Comparison of ENCODE assay signal across 1 cellular context in genomic region chr6:116672306-116672705, GRCh38.
TF ChIP-seq lines count a peak whose summit lies in the region.

No MANE protein-coding gene starts in this region.

TF ChIP-seq in HepG2, 621 proteins besides CTCF, POLR2A, EP300 and RAD21:
- TF ChIP-seq ZNF430 (CRISPR knock-in tag; IDR thresholded peaks at IDR 0.05) (no peak), ETV5 (CRISPR knock-in tag; IDR thresholded peaks at IDR 0.05; ENCODE audit: borderline replicate concordance) (no peak), ZNF619 (CRISPR knock-in tag; IDR thresholded peaks at IDR 0.05) (no peak), ZFY (CRISPR knock-in tag; IDR thresholded peaks at IDR 0.05) (no peak), AKNA (CRISPR knock-in tag; IDR thresholded peaks at IDR 0.05; ENCODE audit: borderline replicate concordance) (no peak), NRL (CRISPR knock-in tag; IDR thresholded peaks at IDR 0.05; ENCODE audit: borderline replicate concordance) (no peak), ZNF784 (CRISPR knock-in tag; IDR thresholded peaks at IDR 0.05; ENCODE audit: borderline replicate concordance) (no peak), ATRX (CRISPR knock-in tag; IDR thresholded peaks at IDR 0.05; ENCODE audit: borderline replicate concordance) (no peak), MTA3 (CRISPR knock-in tag; IDR thresholded peaks at IDR 0.05) (no peak), MYNN (CRISPR knock-in tag; IDR thresholded peaks at IDR 0.05; ENCODE audit: low read depth) (no peak), ZNF781 (CRISPR knock-in tag; IDR thresholded peaks at IDR 0.05; ENCODE audit: borderline replicate concordance, not compliant biosample characterization) (no peak), BCL3 (CRISPR knock-in tag; IDR thresholded peaks at IDR 0.05) (no peak), NR2F6 (IDR thresholded peaks at IDR 0.05) (no peak), NR2F6 (CRISPR knock-in tag; IDR thresholded peaks at IDR 0.05) (no peak)
TF ChIP-seq in HepG2: peak in this region for 0.
